In the genomic region with DNA sequence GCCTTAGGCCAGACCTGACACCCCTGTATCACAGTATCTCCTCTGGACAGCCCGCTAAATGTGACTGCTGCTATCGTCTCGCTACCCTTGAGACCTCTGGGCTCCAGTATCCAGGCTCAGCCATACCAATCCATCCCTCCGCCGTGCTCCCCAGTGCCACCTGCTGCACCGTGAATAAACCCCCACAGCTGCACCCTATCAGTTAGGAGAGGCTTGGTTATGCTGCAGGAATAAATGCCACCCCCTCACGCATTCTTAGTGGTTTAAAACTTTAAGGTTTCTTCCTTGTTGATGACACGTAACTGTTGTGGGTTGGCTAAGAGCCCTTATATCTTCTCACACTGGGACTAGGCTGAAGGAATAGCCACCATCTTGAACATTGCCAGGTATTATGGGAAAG, we compare ENCODE assay signal across 29 cellular contexts. TPM values are rescaled to one million over a fixed set of nuclear protein-coding genes. Genes with fewer than 3 reads are reported as not detected.
DNase-seq lines count a peak whose midpoint lies in the region; ATAC-seq and TF ChIP-seq lines count a peak whose summit lies in the region.
"Had no signal": no experiment of that assay in that cellular context is flagged by ENCODE, and none has a peak within 500 bp of the region (broad histone marks: within the 10 kb centered on the region; RNA-seq: fewer than 3 reads in every experiment).

No MANE protein-coding gene starts in this region.

- ATAC-seq in Panc1 = peak; percentile 60; the same call in 1 of the 2 replicates
- no peak for ATAC-seq in GM19395 (IDR thresholded peaks at IDR 0.05; ENCODE audit: unreplicated experiment)

- H3K27ac ChIP-seq in A673 (ENCODE audit: low read depth, low read length, poor library complexity, severe bottlenecking) (peak overlapping the region; percentile 23), Panc1 (ENCODE audit: low read length) (no peak overlapping the region)
- H3K27ac ChIP-seq: coronary artery, psoas muscle had no signal

- POLR2A ChIA-PET in A673 (lab: Charles Lee; ENCODE audit: low non-redundant PET) = no interaction called here
- POLR2A ChIA-PET in Panc1 (lab: Charles Lee) = no interaction called here

- peak; percentile 66 for DNase-seq in A673 (ENCODE audit: low spot score)
- DNase-seq in H4 (ENCODE audit: low spot score) = peak; percentile 25
- DNase-seq in Panc1 (ENCODE audit: low read depth, low spot score) = no peak
- peak; percentile 15 for DNase-seq in fibroblast of mammary gland (ENCODE audit: low read depth)
- DNase-seq in NCI-H1417 (lab: John Stamatoyannopoulos, UW) = no peak
- DNase-seq in activated CD8-positive, alpha-beta memory T cell treated with anti-CD3 and anti-CD28 coated beads, Interleukin-2, amount 50 U/mL, for 4 hours = no peak
- DNase-seq in NCI-H510A (lab: John Stamatoyannopoulos, UW) = no peak
- DNase-seq: activated CD4-positive, alpha-beta T cell treated with anti-CD3 and anti-CD28 coated beads, Interleukin-2, amount 50 U/mL, for 48 hours; activated naive CD4-positive, alpha-beta T cell treated with anti-CD3 and anti-CD28 coated beads, Interleukin-2, amount 50 U/mL, for 16 hours; anterior cingulate cortex; C1 segment of cervical spinal cord; DMS79 treated with DMSO at 0.1 percent for 48 hours; effector memory CD4-positive, alpha-beta T cell; erythroblast; NCI-H1436 treated with DMSO at 0.1 percent for 48 hours; NCI-H2107; NCI-H446 treated with DMSO at 0.1 percent for 48 hours; psoas muscle; stimulated activated naive CD4-positive, alpha-beta T cell treated with Interleukin-2 at 50 U/mL for 16 hours; T-helper 1 cell had no signal

- H3K36me3 ChIP-seq in A673 (ENCODE audit: insufficient read depth, low read length, poor library complexity, severe bottlenecking) (no peaks in the 10 kb centered on the region), Panc1 (ENCODE audit: control insufficient read depth, insufficient read depth, low read length) (no peaks in the 10 kb centered on the region)

- TF ChIP-seq CTCF in A673 (conservative IDR thresholded peaks at IDR 0.05; ENCODE audit: low read depth, low read length) (peak; percentile 47; the same call in 1 of the 2 replicates), Panc1 (IDR thresholded peaks at IDR 0.05) (no peak), fibroblast of mammary gland (conservative IDR thresholded peaks at IDR 0.05; ENCODE audit: control insufficient read depth, insufficient read depth, low read depth, low read length) (no peak)

- H3K27me3 ChIP-seq in A673 (replicated peaks; ENCODE audit: insufficient read depth, low read depth, low read length, poor library complexity) = no peaks in the 10 kb centered on the region
- no peaks in the 10 kb centered on the region for H3K27me3 ChIP-seq in Panc1 (ENCODE audit: control insufficient read depth, insufficient read depth, low read length)

- BruUV-seq in A673 (replicated peaks; lab: Mats Ljungman, UMichigan) (no TSS peak), Panc1 (replicated peaks; lab: Mats Ljungman, UMichigan) (no TSS peak)

- H3K4me1 ChIP-seq in A673 (ENCODE audit: insufficient read depth, low read length, poor library complexity, severe bottlenecking) (peaks cover 50% of the 10 kb centered on the region), Panc1 (ENCODE audit: control insufficient read depth, insufficient read depth, low read length) (no peaks in the 10 kb centered on the region)
- H3K4me1 ChIP-seq: Caco-2, psoas muscle had no signal

- H3K4me3 ChIP-seq in A673 (ENCODE audit: low read depth, low read length, poor library complexity, severe bottlenecking) (no peak overlapping the region), Panc1 (ENCODE audit: low read depth in 2 of 2, low read length in 2 of 2) (no peak overlapping the region), fibroblast of mammary gland (ENCODE audit: control insufficient read depth, low read depth, low read length) (no peak overlapping the region)
- H3K4me3 ChIP-seq: coronary artery, lung, psoas muscle had no signal

- CTCF ChIA-PET in A673 (lab: Charles Lee) = no interaction called here
- CTCF ChIA-PET in Panc1 (lab: Charles Lee) = no interaction called here

- H3K9me3 ChIP-seq in A673 (ENCODE audit: low read depth, low read length, poor library complexity, severe bottlenecking) = no peaks in the 10 kb centered on the region
- H3K9me3 ChIP-seq in Panc1 (ENCODE audit: control insufficient read depth, insufficient read depth, low read depth, low read length) = no peaks in the 10 kb centered on the region
- H3K9me3 ChIP-seq: Caco-2, psoas muscle had no signal

- in situ Hi-C loops in Panc1 (cut with HindIII; ENCODE audit: low pct_unique_long_range_greater_than_20kb, low sequenced_read_pairs) = no loop called here

- intact Hi-C loops in A673 (cut with micrococcal nuclease; ENCODE audit: unreplicated experiment) = no loop called here
- intact Hi-C loops in Panc1 (cut with micrococcal nuclease; ENCODE audit: unreplicated experiment) = no loop called here

RNA-seq across cellular contexts. Expression of gene CCDC63, which starts 12.1 kb away (rescaled TPM):
- total RNA-seq in A673 (2021) (0.24 TPM in 1 of 2 replicates, not detected in the other), Panc1 (2021; ENCODE audit: unreplicated experiment) (not detected)
- not detected in 2 replicates for total RNA-seq in H4 (2014; rRNA removed; shearing (Covaris generic))
- polyA plus RNA-seq in Panc1 (2012; ENCODE audit: insufficient read length) = 0.19 TPM
- total RNA-seq: Caco-2, fibroblast of villous mesenchyme, lung, mucosa of gallbladder, neural crest cell, psoas muscle, temporal lobe, ureter had no signal
- polyA plus RNA-seq: lung, psoas muscle had no signal

Comparison
In these comparisons a context has a peak if more than half of its experiments do, and no peak if none do; other contexts are left out.
1. DNase-seq: peak in A673 (single experiment), H4 (single experiment) and fibroblast of mammary gland (single experiment); none in Panc1 (single experiment), NCI-H1417 (0 of 3), activated CD8-positive, alpha-beta memory T cell treated with anti-CD3 and anti-CD28 coated beads, Interleukin-2, amount 50 U/mL, for 4 hours (single experiment) and NCI-H510A (single experiment).